In genomic region chr18:28007841-28008240, GRCh38 we compare ENCODE assay signal across 19 cellular contexts.
A peak's percentile ranks its signal among the peaks of the same experiment; 100 is the strongest.
DNase-seq lines count a peak whose midpoint lies in the region; ATAC-seq, FAIRE-seq and TF ChIP-seq lines count a peak whose summit lies in the region.
"Had no signal": no experiment of that assay in that cellular context is flagged by ENCODE, and none has a peak within 500 bp of the region (broad histone marks: within the 10 kb centered on the region; RNA-seq: fewer than 3 reads in every experiment).

No MANE protein-coding gene starts in this region.

- H3K36me3 ChIP-seq in astrocyte (ENCODE audit: insufficient read depth, low read length) = peaks cover 37% of the 10 kb centered on the region

- H3K4me3 ChIP-seq in astrocyte (ENCODE audit: insufficient read depth, low read depth, low read length) = no peak overlapping the region
- H3K4me3 ChIP-seq: GM12878, K562 had no signal

- no peaks in the 10 kb centered on the region for H3K27me3 Mint-ChIP-seq in astrocyte (ENCODE audit: low read depth, unreplicated experiment)

- H3K79me2 ChIP-seq in astrocyte (ENCODE audit: insufficient read depth, low read length) = peaks cover 16% of the 10 kb centered on the region

- H3K36me3 Mint-ChIP-seq in astrocyte (ENCODE audit: low read depth, unreplicated experiment) = peaks cover 27% of the 10 kb centered on the region

- no peak overlapping the region for H3K4me3 Mint-ChIP-seq in astrocyte (ENCODE audit: unreplicated experiment)

- no peaks in the 10 kb centered on the region for H3K9me3 Mint-ChIP-seq in astrocyte (ENCODE audit: unreplicated experiment)

- FAIRE-seq in astrocyte (lab: Jason Lieb, UNC) (no peak), HTR-8/SVneo (lab: Jason Lieb, UNC) (no peak)
- FAIRE-seq: GM12878, GM18507, K562 had no signal

- H3K27ac ChIP-seq in astrocyte (ENCODE audit: low read depth, low read length) = no peak overlapping the region
- H3K27ac ChIP-seq: 22Rv1 had no signal

- no peak overlapping the region for H3K4me2 ChIP-seq in astrocyte (ENCODE audit: low read length)

- H3K9me3 ChIP-seq in astrocyte (ENCODE audit: insufficient read depth, low read depth, low read length) = no peaks in the 10 kb centered on the region

- H3K4me1 ChIP-seq in astrocyte (ENCODE audit: insufficient read depth, low read length) = peaks cover 14% of the 10 kb centered on the region

- no peak for TF ChIP-seq CTCF in astrocyte (IDR thresholded peaks at IDR 0.05; ENCODE audit: insufficient read depth, low read depth, low read length)

- no peak overlapping the region for H3K9ac ChIP-seq in astrocyte (ENCODE audit: low read length)

- H3K27me3 ChIP-seq in astrocyte (ENCODE audit: insufficient read depth, low read length) = no peaks in the 10 kb centered on the region

- no peak for ATAC-seq in GM19351 (IDR thresholded peaks at IDR 0.05; ENCODE audit: unreplicated experiment)
- ATAC-seq: GM12878, K562, SK-N-SH treated with all-trans-retinoic acid at 6 μM for 48 hours had no signal

- no peak overlapping the region for H2AFZ ChIP-seq in astrocyte (ENCODE audit: low read depth, low read length)

- no peak overlapping the region for H3K27ac Mint-ChIP-seq in astrocyte (ENCODE audit: unreplicated experiment)

- CTCF ChIA-PET in HEK293T (lab: Yijun Ruan, JAX) = no interaction called here

- no peaks in the 10 kb centered on the region for H4K20me1 ChIP-seq in astrocyte (ENCODE audit: insufficient read depth, low read length)

- peaks cover 16% of the 10 kb centered on the region for H3K4me1 Mint-ChIP-seq in astrocyte (ENCODE audit: low read depth, unreplicated experiment)

- peak; percentile 29 for DNase-seq in A172 (ENCODE audit: low spot score)
- DNase-seq in HS-27A (ENCODE audit: low read depth) = peak; percentile 51
- peak; percentile 49 for DNase-seq in astrocyte (ENCODE audit: low read depth)
- DNase-seq in iris pigment epithelial cell (ENCODE audit: low read depth) = peak; percentile 79
- DNase-seq in HTR-8/SVneo (ENCODE audit: insufficient read length, low spot score) = no peak
- DNase-seq in HEK293T (ENCODE audit: extremely low spot score) = no peak
- no peak for DNase-seq in activated effector memory CD4-positive, alpha-beta T cell treated with Interleukin-2 at 50 U/mL for 16 hours
- DNase-seq: C1 segment of cervical spinal cord, DMS153, NCI-H1092 treated with DMSO at 0.1 percent for 48 hours, NCI-H1694 treated with DMSO at 0.1 percent for 48 hours, NCI-H446, Right ventricle myocardium superior had no signal

- POLR2A ChIA-PET in HEK293T (lab: Yijun Ruan, JAX) = no interaction called here

TF ChIP-seq in HEK293T, 16 proteins besides CTCF, POLR2A, EP300 and RAD21:
- TF ChIP-seq NFRKB (IDR thresholded peaks at IDR 0.05) (no peak), PKNOX1 (IDR thresholded peaks at IDR 0.05) (no peak), SUZ12 (IDR thresholded peaks at IDR 0.05) (no peak), BHLHE40 (IDR thresholded peaks at IDR 0.05; ENCODE audit: borderline replicate concordance) (no peak), FOXA1 (IDR thresholded peaks at IDR 0.05) (no peak), LEF1 (IDR thresholded peaks at IDR 0.05; ENCODE audit: borderline replicate concordance) (no peak), L3MBTL2 (conservative IDR thresholded peaks at IDR 0.05) (no peak)

Comparison
In these comparisons a context has a peak if more than half of its experiments do, and no peak if none do; other contexts are left out.
1. DNase-seq: peak in A172 (single experiment), HS-27A (single experiment), astrocyte (single experiment) and iris pigment epithelial cell (single experiment); none in HTR-8/SVneo (single experiment), HEK293T (single experiment) and activated effector memory CD4-positive, alpha-beta T cell treated with Interleukin-2 at 50 U/mL for 16 hours (single experiment).